24 cellular contexts compared by ENCODE assay signal in the genomic region with DNA sequence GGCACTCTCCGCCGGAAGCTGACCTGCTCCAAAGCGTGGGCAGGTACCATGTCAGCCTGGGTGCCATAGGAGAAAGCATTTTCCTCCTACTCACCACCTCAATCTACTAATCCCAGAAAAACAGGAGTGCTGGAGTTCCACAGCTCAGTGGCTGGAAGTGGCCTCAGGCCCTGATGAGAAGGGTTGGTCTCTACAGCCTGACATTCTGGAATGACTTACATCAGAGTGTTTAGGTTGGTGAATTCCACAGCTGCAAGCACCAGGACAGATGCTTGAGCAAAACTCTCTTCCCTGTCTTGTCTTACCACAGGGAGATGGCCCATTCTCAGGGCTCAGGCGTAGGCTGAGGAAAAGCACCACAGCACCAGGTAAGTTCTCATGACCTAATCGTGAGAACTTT. TPM values are rescaled to one million over a fixed set of nuclear protein-coding genes. Genes with fewer than 3 reads are reported as not detected.
"Had no signal": no experiment of that assay in that cellular context is flagged by ENCODE, and none has a peak within 500 bp of the region (broad histone marks: within the 10 kb centered on the region; RNA-seq: fewer than 3 reads in every experiment).

No MANE protein-coding gene starts in this region.

- H3K4me3 Mint-ChIP-seq: dendritic cell treated with granulocyte-macrophage colony-stimulating factor and Interleukin-4, amounts not matched to agents 40 ng/mL and 50 ng/mL, for 4 days; effector memory CD8-positive, alpha-beta T cell; endodermal cell; immature natural killer cell; mesothelial cell of epicardium; naive B cell had no signal

- H3K27ac ChIP-seq: colonic mucosa, epithelial cell of prostate, esophagus squamous epithelium, foreskin keratinocyte, gastroesophageal sphincter, heart left ventricle, hepatocyte, left lung, lower lobe of right lung had no signal

- H3K9me3 ChIP-seq: colonic mucosa, esophagus squamous epithelium, gastroesophageal sphincter, heart left ventricle, left lung, lower lobe of right lung, mucosa of descending colon had no signal

- H3K4me2 ChIP-seq: hepatocyte had no signal

- H3K36me3 ChIP-seq: colonic mucosa had no signal

- H3K9me3 Mint-ChIP-seq: dendritic cell treated with granulocyte-macrophage colony-stimulating factor and Interleukin-4, amounts not matched to agents 40 ng/mL and 50 ng/mL, for 4 days; endodermal cell; mesothelial cell of epicardium had no signal

- H3K27ac Mint-ChIP-seq: dendritic cell treated with granulocyte-macrophage colony-stimulating factor and Interleukin-4, amounts not matched to agents 40 ng/mL and 50 ng/mL, for 4 days; effector memory CD8-positive, alpha-beta T cell; endodermal cell; immature natural killer cell; mesothelial cell of epicardium; naive B cell had no signal

- DNase-seq: colonic mucosa; cortex of kidney; effector CD8-positive, alpha-beta T cell; effector memory CD8-positive, alpha-beta T cell; endodermal cell; erythroblast; esophagus squamous epithelium; foreskin keratinocyte; heart left ventricle; hypothalamus; immature natural killer cell; left cardiac atrium; left lung; left ventricle myocardium superior; lower lobe of right lung; mucosa of descending colon; naive B cell had no signal

- H3K4me1 Mint-ChIP-seq: immature natural killer cell, naive B cell had no signal

- ATAC-seq: effector memory CD8-positive, alpha-beta T cell; esophagus mucosa; foreskin keratinocyte; gastroesophageal sphincter; heart left ventricle; left cardiac atrium; left lung; left ventricle myocardium superior; mucosa of descending colon had no signal

- H3K36me3 Mint-ChIP-seq: immature natural killer cell, mesothelial cell of epicardium, naive B cell had no signal

- H3K27me3 ChIP-seq: colonic mucosa, esophagus squamous epithelium, foreskin keratinocyte, gastroesophageal sphincter, heart left ventricle, hepatocyte, left lung had no signal

- H3K4me3 ChIP-seq: colonic mucosa, esophagus squamous epithelium, gastroesophageal sphincter, heart left ventricle, hepatocyte, left lung, lower lobe of right lung, mucosa of descending colon had no signal

- H3K4me1 ChIP-seq: colonic mucosa, esophagus squamous epithelium, foreskin keratinocyte, gastroesophageal sphincter, left lung, lower lobe of right lung had no signal

- H2AFZ ChIP-seq: hepatocyte had no signal

RNA-seq across cellular contexts. Expression of gene SEC16B, which starts 5.5 kb away (rescaled TPM):
- total RNA-seq: frontal cortex had no signal
